In the genomic region with DNA sequence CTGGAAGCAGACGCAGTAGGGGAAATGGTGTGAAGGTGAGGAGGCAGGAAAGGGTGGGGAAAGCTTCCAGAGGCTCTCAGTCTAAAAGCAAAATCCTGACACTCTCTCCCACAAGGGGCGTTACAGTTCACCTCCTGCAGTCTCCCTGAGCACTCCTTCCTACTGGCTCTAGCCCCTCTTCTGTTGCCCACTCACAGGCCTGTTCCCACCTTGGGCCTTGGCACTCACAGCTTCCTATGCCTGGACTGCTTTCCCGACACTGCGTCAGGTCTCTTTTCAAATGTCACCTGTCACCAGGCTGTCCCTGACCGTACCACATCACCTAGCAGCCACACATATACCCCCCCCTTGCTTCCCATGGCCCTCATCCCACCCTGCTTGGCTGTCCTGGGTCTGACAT, we compare ENCODE assay signal across 18 cellular contexts.
A peak's percentile ranks its signal among the peaks of the same experiment; 100 is the strongest.
DNase-seq lines count a peak whose midpoint lies in the region; ATAC-seq and TF ChIP-seq lines count a peak whose summit lies in the region.
"Had no signal": no experiment of that assay in that cellular context is flagged by ENCODE, and none has a peak within 500 bp of the region (broad histone marks: within the 10 kb centered on the region; RNA-seq: fewer than 3 reads in every experiment).

No MANE protein-coding gene starts in this region.

- H3K36me3 Mint-ChIP-seq in activated B cell treated with CpG ODN at 0.5 μM for 24 hours (ENCODE audit: low read depth): peaks cover 68% of the 10 kb centered on the region
- H3K36me3 Mint-ChIP-seq in naive B cell: peaks cover 24 to 29% of the 10 kb centered on the region in 2 donors
- peaks cover 50 to 65% of the 10 kb centered on the region in 2 donors for H3K36me3 Mint-ChIP-seq in stimulated activated naive B cell treated with anti-CD40 and anti-IgM and Interleukin-4, amounts not matched to agents 10 μg/mL and 1 μg/mL and 100 μg/mL, for 72 hours

- peaks cover 43% of the 10 kb centered on the region for H3K36me3 ChIP-seq in cardiac muscle cell

- H3K27me3 Mint-ChIP-seq in activated B cell treated with CpG ODN at 0.5 μM for 24 hours (no peaks in the 10 kb centered on the region), naive B cell (no peaks in the 10 kb centered on the region)
- no peaks in the 10 kb centered on the region for H3K27me3 Mint-ChIP-seq in stimulated activated naive B cell treated with anti-CD40 and anti-IgM and Interleukin-4, amounts not matched to agents 10 μg/mL and 1 μg/mL and 100 μg/mL, for 72 hours

- H3K4me3 Mint-ChIP-seq in activated B cell treated with CpG ODN at 0.5 μM for 24 hours: no peak overlapping the region
- no peak overlapping the region for H3K4me3 Mint-ChIP-seq in naive B cell
- no peak overlapping the region for H3K4me3 Mint-ChIP-seq in stimulated activated naive B cell treated with anti-CD40 and anti-IgM and Interleukin-4, amounts not matched to agents 10 μg/mL and 1 μg/mL and 100 μg/mL, for 72 hours
- H3K4me3 Mint-ChIP-seq: CD4-positive, alpha-beta memory T cell had no signal

- H3K27ac Mint-ChIP-seq in activated B cell treated with CpG ODN at 0.5 μM for 24 hours: peak overlapping the region; percentile 5
- peak overlapping the region in 4 of 6 donors; percentile 7 to 96 (median 52) for H3K27ac Mint-ChIP-seq in naive B cell
- H3K27ac Mint-ChIP-seq in stimulated activated naive B cell treated with anti-CD40 and anti-IgM and Interleukin-4, amounts not matched to agents 10 μg/mL and 1 μg/mL and 100 μg/mL, for 72 hours: peak overlapping the region; percentile 66
- H3K27ac Mint-ChIP-seq: CD4-positive, alpha-beta memory T cell had no signal

- ATAC-seq in activated B cell treated with CpG ODN at 0.5 μM for 24 hours (ENCODE audit: low read depth) (no peak), naive B cell (ENCODE audit: low read depth in 2 of 2) (no peak)
- ATAC-seq in stimulated activated naive B cell treated with anti-CD40 and anti-IgM and Interleukin-4, amounts not matched to agents 10 μg/mL and 1 μg/mL and 100 μg/mL, for 72 hours (replicated peaks): no peak
- ATAC-seq: HepG2 had no signal

- intact Hi-C loops in activated B cell treated with CpG ODN at 0.5 μM for 24 hours (cut with micrococcal nuclease): no loop called here

- H3K4me3 ChIP-seq in cardiac muscle cell: no peak overlapping the region
- H3K4me3 ChIP-seq: SJCRH30 had no signal

- CTCF ChIA-PET in activated B cell treated with CpG ODN at 0.5 μM for 24 hours (lab: Charles Lee): no interaction called here

- DNase-seq in activated B cell treated with CpG ODN at 0.5 μM for 24 hours (no peak), cardiac muscle cell (ENCODE audit: low read depth in 1 of 2, low spot score in 1 of 2) (no peak), naive B cell (no peak), SHP77 (lab: John Stamatoyannopoulos, UW) (no peak)
- DNase-seq in stimulated activated naive B cell treated with anti-CD40 and anti-IgM and Interleukin-4, amounts not matched to agents 10 μg/mL and 1 μg/mL and 100 μg/mL, for 72 hours: no peak
- DNase-seq in activated CD4-positive, CD25-positive, alpha-beta regulatory T cell (lab: John Stamatoyannopoulos, UW): no peak
- DNase-seq in activated naive CD4-positive, alpha-beta T cell treated with Interleukin-2 at 50 U/mL for 16 hours: no peak
- DNase-seq: BE2C; CD4-positive, alpha-beta memory T cell; DMS79 treated with DMSO at 0.1 percent for 48 hours; GDM1; NCI-H1105 treated with DMSO at 0.1 percent for 48 hours; NCI-H187 treated with DMSO at 0.1 percent for 48 hours; NCI-H2171 treated with DMSO at 0.1 percent for 48 hours; NCI-H510A treated with DMSO at 0.1 percent for 48 hours; SJCRH30 had no signal

- H3K4me1 ChIP-seq in cardiac muscle cell (ENCODE audit: low read depth): no peaks in the 10 kb centered on the region
- H3K4me1 ChIP-seq: BE2C, SJCRH30 had no signal

- peak overlapping the region; percentile 66 for H3K27ac ChIP-seq in cardiac muscle cell
- H3K27ac ChIP-seq: KMS-11, SJCRH30 had no signal

- no peak for TF ChIP-seq CTCF in activated B cell treated with CpG ODN at 0.5 μM for 24 hours (IDR thresholded peaks at IDR 0.05)
- TF ChIP-seq CTCF in cardiac muscle cell (IDR thresholded peaks at IDR 0.05; ENCODE audit: low read depth, low read length): no peak

- H3K9me3 Mint-ChIP-seq in activated B cell treated with CpG ODN at 0.5 μM for 24 hours: peaks cover 6% of the 10 kb centered on the region
- peaks cover 0 to 9% (median 6%) of the 10 kb centered on the region in 7 donors for H3K9me3 Mint-ChIP-seq in naive B cell
- H3K9me3 Mint-ChIP-seq in stimulated activated naive B cell treated with anti-CD40 and anti-IgM and Interleukin-4, amounts not matched to agents 10 μg/mL and 1 μg/mL and 100 μg/mL, for 72 hours: peaks cover 9 to 10% of the 10 kb centered on the region in 2 donors

- POLR2A ChIA-PET in activated B cell treated with CpG ODN at 0.5 μM for 24 hours (lab: Charles Lee): interaction anchor here (0.6 kb wide), 1 partner anchor 20 kb away, joined by 11 read pairs; no protein-coding TSS in a partner anchor

- no peaks in the 10 kb centered on the region for H3K9me3 ChIP-seq in cardiac muscle cell (ENCODE audit: low read depth)
- H3K9me3 ChIP-seq: BE2C, SJCRH30 had no signal

- no peaks in the 10 kb centered on the region for H3K27me3 ChIP-seq in cardiac muscle cell
- H3K27me3 ChIP-seq: BE2C, SJCRH30 had no signal

- peaks cover 1% of the 10 kb centered on the region for H3K4me1 Mint-ChIP-seq in activated B cell treated with CpG ODN at 0.5 μM for 24 hours
- peaks cover 0 to 4% (median 0%) of the 10 kb centered on the region in 3 donors for H3K4me1 Mint-ChIP-seq in naive B cell
- peaks cover 19 to 36% of the 10 kb centered on the region in 2 donors for H3K4me1 Mint-ChIP-seq in stimulated activated naive B cell treated with anti-CD40 and anti-IgM and Interleukin-4, amounts not matched to agents 10 μg/mL and 1 μg/mL and 100 μg/mL, for 72 hours
- H3K4me1 Mint-ChIP-seq: CD4-positive, alpha-beta memory T cell had no signal

Comparison
In these comparisons a context has a peak if more than half of its experiments do, and no peak if none do; other contexts are left out.
1. H3K27ac Mint-ChIP-seq: peak in every context shown above with its lines; median percentile 66 in stimulated activated naive B cell treated with anti-CD40 and anti-IgM and Interleukin-4, amounts not matched to agents 10 μg/mL and 1 μg/mL and 100 μg/mL, for 72 hours; 52 in naive B cell; 5 in activated B cell treated with CpG ODN at 0.5 μM for 24 hours.